ENCODE assay signal across 16 cellular contexts in the genomic region with DNA sequence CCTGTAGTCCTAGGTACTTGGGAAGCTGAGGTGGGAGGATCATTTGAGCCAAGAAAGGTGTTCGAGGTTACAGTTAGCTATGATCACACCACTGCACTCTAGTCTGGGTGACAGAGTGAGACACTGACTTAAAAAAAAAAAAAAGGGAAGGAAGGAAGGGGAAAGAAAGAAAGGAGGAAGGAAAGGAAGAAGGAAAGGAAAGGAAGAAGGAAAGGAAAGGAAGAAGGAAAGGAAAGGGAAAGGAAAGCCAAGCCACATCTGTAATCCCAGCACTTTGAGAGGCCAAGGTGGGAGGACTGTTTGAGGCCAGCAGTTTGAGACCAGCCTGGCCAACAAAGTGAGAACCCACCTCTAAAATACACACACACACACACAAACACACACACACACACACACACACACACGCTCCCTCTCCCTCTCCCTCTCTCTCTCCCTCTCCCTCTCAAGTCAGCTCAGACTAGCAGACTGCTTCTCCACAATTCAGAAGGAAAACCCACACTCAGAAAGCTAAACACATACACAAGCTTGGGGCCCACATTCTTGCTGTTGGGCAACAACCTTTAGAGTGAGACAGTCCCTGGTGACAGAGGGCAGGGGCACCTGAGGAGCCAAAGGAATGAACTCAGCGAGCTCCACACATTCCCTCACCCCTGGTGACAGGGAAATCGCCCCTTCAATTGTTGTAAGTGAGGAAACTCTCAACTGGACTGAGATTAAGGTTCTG. TPM values are rescaled to one million over a fixed set of nuclear protein-coding genes. Genes with fewer than 3 reads are reported as not detected.
DNase-seq lines count a peak whose midpoint lies in the region; ATAC-seq and TF ChIP-seq lines count a peak whose summit lies in the region.
"Had no signal": no experiment of that assay in that cellular context is flagged by ENCODE, and none has a peak within 500 bp of the region (broad histone marks: within the 10 kb centered on the region; RNA-seq: fewer than 3 reads in every experiment).

No MANE protein-coding gene starts in this region.

- H3K9me3 ChIP-seq in neural progenitor cell (ENCODE audit: low read depth) (no peaks in the 10 kb centered on the region), esophagus muscularis mucosa (no peaks in the 10 kb centered on the region)
- H3K9me3 ChIP-seq: mucosa of descending colon, transverse colon had no signal

- no peak overlapping the region for H3K4me3 ChIP-seq in NB4 (ENCODE audit: low read depth, low read length)
- H3K4me3 ChIP-seq in neural progenitor cell = no peak overlapping the region
- no peak overlapping the region for H3K4me3 ChIP-seq in esophagus muscularis mucosa
- H3K4me3 ChIP-seq: coronary artery, mucosa of descending colon, transverse colon had no signal

- H3K9me3 Mint-ChIP-seq in activated CD4-positive, alpha-beta memory T cell treated with anti-CD3 and anti-CD28 coated beads for 36 hours = no peaks in the 10 kb centered on the region
- peaks cover 13% of the 10 kb centered on the region for H3K9me3 Mint-ChIP-seq in activated CD4-positive, alpha-beta memory T cell treated with anti-CD3 and anti-CD28 coated beads, Interleukin-2, amount 10 ng/mL, durations not matched to agents 7 days and 5 days
- H3K9me3 Mint-ChIP-seq in central memory CD8-positive, alpha-beta T cell = no peaks in the 10 kb centered on the region
- peaks cover 48% of the 10 kb centered on the region for H3K9me3 Mint-ChIP-seq in neural progenitor cell

- POLR2A ChIA-PET in activated CD4-positive, alpha-beta memory T cell treated with anti-CD3 and anti-CD28 coated beads for 36 hours (lab: Charles Lee) = interaction anchor here (1.0 kb wide), 1 partner anchor 14 kb away, joined by 3 read pairs; no protein-coding TSS in a partner anchor
- POLR2A ChIA-PET in activated CD4-positive, alpha-beta memory T cell treated with anti-CD3 and anti-CD28 coated beads, Interleukin-2, amount 10 ng/mL, durations not matched to agents 7 days and 5 days (lab: Charles Lee) = interaction anchor here (3.4 kb wide), 1 partner anchor 14 kb away, joined by 15 read pairs; no protein-coding TSS in a partner anchor

- intact Hi-C loops in activated CD4-positive, alpha-beta memory T cell treated with anti-CD3 and anti-CD28 coated beads for 36 hours (cut with micrococcal nuclease) = loop anchor here (5.0 kb wide), 1 partner anchor 40 kb away; the partner anchor contains the start of gene ZNF443
- intact Hi-C loops in esophagus muscularis mucosa (cut with DNase I) = no loop called here

- peaks cover 7% of the 10 kb centered on the region for H3K4me1 ChIP-seq in neural progenitor cell
- peaks cover 12 to 30% (median 16%) of the 10 kb centered on the region in 4 donors for H3K4me1 ChIP-seq in esophagus muscularis mucosa

- peaks cover 9% of the 10 kb centered on the region for H3F3A ChIP-seq in neural progenitor cell (ENCODE audit: low read depth)

- TF ChIP-seq EP300 in esophagus muscularis mucosa (IDR thresholded peaks at IDR 0.05) = no peak

- peak overlapping the region; percentile 57 for H3K27ac Mint-ChIP-seq in activated CD4-positive, alpha-beta memory T cell treated with anti-CD3 and anti-CD28 coated beads for 36 hours
- no peak overlapping the region for H3K27ac Mint-ChIP-seq in activated CD4-positive, alpha-beta memory T cell treated with anti-CD3 and anti-CD28 coated beads, Interleukin-2, amount 10 ng/mL, durations not matched to agents 7 days and 5 days
- H3K27ac Mint-ChIP-seq in central memory CD8-positive, alpha-beta T cell (ENCODE audit: low read depth) = peak overlapping the region; percentile 19
- no peak overlapping the region for H3K27ac Mint-ChIP-seq in neural progenitor cell

- TF ChIP-seq POLR2A in NB4 (IDR thresholded peaks at IDR 0.05; ENCODE audit: extremely low read depth, insufficient read length) (no peak), esophagus muscularis mucosa (IDR thresholded peaks at IDR 0.05; ENCODE audit: low read depth) (no peak)

- no peak for ATAC-seq in central memory CD8-positive, alpha-beta T cell (replicated peaks; ENCODE audit: extremely low read depth, poor library complexity, severe bottlenecking)
- ATAC-seq: mucosa of descending colon had no signal

- H3K79me2 ChIP-seq in neural progenitor cell (ENCODE audit: low read depth) = peaks cover 57% of the 10 kb centered on the region

- TF ChIP-seq CTCF in NB4 (IDR thresholded peaks at IDR 0.05; ENCODE audit: low read depth, low read length) (no peak), neural progenitor cell (IDR thresholded peaks at IDR 0.05) (no peak), esophagus muscularis mucosa (IDR thresholded peaks at IDR 0.05) (no peak)

- no peak for DNase-seq in activated CD4-positive, alpha-beta memory T cell treated with anti-CD3 and anti-CD28 coated beads for 36 hours
- DNase-seq in activated CD4-positive, alpha-beta memory T cell treated with anti-CD3 and anti-CD28 coated beads, Interleukin-2, amount 10 ng/mL, durations not matched to agents 7 days and 5 days = no peak
- DNase-seq in NB4 (ENCODE audit: low read depth) (peak; percentile 32), neural progenitor cell (ENCODE audit: low spot score) (no peak), NCI-H2196 treated with DMSO at 0.1 percent for 48 hours (lab: John Stamatoyannopoulos, UW; ENCODE audit: unreplicated experiment) (no peak), esophagus muscularis mucosa (ENCODE audit: extremely low spot score) (no peak), HuH-7 (ENCODE audit: low spot score) (no peak)
- DNase-seq in central memory CD8-positive, alpha-beta T cell (ENCODE audit: low spot score in 2 of 2) = no peak
- DNase-seq: erythroblast, KG1, mucosa of descending colon, NCI-H146, NCI-H510A, OCI-M1, transverse colon had no signal

- H4K20me1 ChIP-seq in neural progenitor cell (ENCODE audit: low read depth) = peaks cover 4% of the 10 kb centered on the region

- H3K36me3 ChIP-seq in neural progenitor cell (no peaks in the 10 kb centered on the region), esophagus muscularis mucosa (no peaks in the 10 kb centered on the region)
- H3K36me3 ChIP-seq: transverse colon had no signal

- H3K4me1 Mint-ChIP-seq in activated CD4-positive, alpha-beta memory T cell treated with anti-CD3 and anti-CD28 coated beads for 36 hours (ENCODE audit: low read depth) = peaks cover 41% of the 10 kb centered on the region
- H3K4me1 Mint-ChIP-seq in activated CD4-positive, alpha-beta memory T cell treated with anti-CD3 and anti-CD28 coated beads, Interleukin-2, amount 10 ng/mL, durations not matched to agents 7 days and 5 days = peaks cover 29% of the 10 kb centered on the region
- peaks cover 43% of the 10 kb centered on the region for H3K4me1 Mint-ChIP-seq in central memory CD8-positive, alpha-beta T cell
- peaks cover 22% of the 10 kb centered on the region for H3K4me1 Mint-ChIP-seq in neural progenitor cell

- CTCF ChIA-PET in activated CD4-positive, alpha-beta memory T cell treated with anti-CD3 and anti-CD28 coated beads for 36 hours (lab: Charles Lee) = interaction anchor here (0.7 to 4.8 kb wide), 3 partner anchors 14 to 558 kb away, joined by 3 to 20 read pairs (median 4); no protein-coding TSS in a partner anchor
- CTCF ChIA-PET in activated CD4-positive, alpha-beta memory T cell treated with anti-CD3 and anti-CD28 coated beads, Interleukin-2, amount 10 ng/mL, durations not matched to agents 7 days and 5 days (lab: Charles Lee) = interaction anchor here (1.0 kb wide), 1 partner anchor 422 kb away, joined by 4 read pairs; no protein-coding TSS in a partner anchor

- H3K27ac ChIP-seq in neural progenitor cell (no peak overlapping the region), esophagus muscularis mucosa (replicated peaks in 1 of 4) (no peak overlapping the region)
- H3K27ac ChIP-seq: coronary artery, transverse colon had no signal

- H3K4me3 Mint-ChIP-seq in activated CD4-positive, alpha-beta memory T cell treated with anti-CD3 and anti-CD28 coated beads for 36 hours = no peak overlapping the region
- H3K4me3 Mint-ChIP-seq in activated CD4-positive, alpha-beta memory T cell treated with anti-CD3 and anti-CD28 coated beads, Interleukin-2, amount 10 ng/mL, durations not matched to agents 7 days and 5 days = no peak overlapping the region
- no peak overlapping the region for H3K4me3 Mint-ChIP-seq in central memory CD8-positive, alpha-beta T cell
- peak overlapping the region; percentile 8 for H3K4me3 Mint-ChIP-seq in neural progenitor cell

- H3K27me3 ChIP-seq in neural progenitor cell = no peaks in the 10 kb centered on the region
- H3K27me3 ChIP-seq in esophagus muscularis mucosa = no peaks in the 10 kb centered on the region
- H3K27me3 ChIP-seq: transverse colon had no signal

- H3K36me3 Mint-ChIP-seq in activated CD4-positive, alpha-beta memory T cell treated with anti-CD3 and anti-CD28 coated beads for 36 hours = no peaks in the 10 kb centered on the region
- H3K36me3 Mint-ChIP-seq in activated CD4-positive, alpha-beta memory T cell treated with anti-CD3 and anti-CD28 coated beads, Interleukin-2, amount 10 ng/mL, durations not matched to agents 7 days and 5 days (ENCODE audit: low read depth) = peaks cover 13% of the 10 kb centered on the region
- H3K36me3 Mint-ChIP-seq in central memory CD8-positive, alpha-beta T cell (ENCODE audit: insufficient read depth) = peaks cover 4% of the 10 kb centered on the region
- peaks cover 36% of the 10 kb centered on the region for H3K36me3 Mint-ChIP-seq in neural progenitor cell

- H3K4me2 ChIP-seq in neural progenitor cell = no peak overlapping the region

- no peak overlapping the region for H2AFZ ChIP-seq in neural progenitor cell (replicated peaks)

- H3K9ac ChIP-seq in neural progenitor cell = no peak overlapping the region

- H3K27me3 Mint-ChIP-seq in activated CD4-positive, alpha-beta memory T cell treated with anti-CD3 and anti-CD28 coated beads for 36 hours = no peaks in the 10 kb centered on the region
- H3K27me3 Mint-ChIP-seq in activated CD4-positive, alpha-beta memory T cell treated with anti-CD3 and anti-CD28 coated beads, Interleukin-2, amount 10 ng/mL, durations not matched to agents 7 days and 5 days = no peaks in the 10 kb centered on the region
- no peaks in the 10 kb centered on the region for H3K27me3 Mint-ChIP-seq in central memory CD8-positive, alpha-beta T cell
- peaks cover 4% of the 10 kb centered on the region for H3K27me3 Mint-ChIP-seq in neural progenitor cell (ENCODE audit: insufficient read depth, low read depth)

- WGBS in esophagus muscularis mucosa = 70% methylated on average over 4 of the region's 4 CpGs

RNA-seq across cellular contexts. Expression of gene ZNF709, which starts 2.7 kb away (rescaled TPM):
- total RNA-seq in activated CD4-positive, alpha-beta memory T cell treated with anti-CD3 and anti-CD28 coated beads for 36 hours = 1 to 10 TPM; 1.5 to 2.4 TPM
- total RNA-seq in activated CD4-positive, alpha-beta memory T cell treated with anti-CD3 and anti-CD28 coated beads, Interleukin-2, amount 10 ng/mL, durations not matched to agents 7 days and 5 days = 1 to 10 TPM; 1.8 to 3.0 TPM
- total RNA-seq in neural progenitor cell (ENCODE audit: low replicate concordance) (10.9 and 14.6 TPM in 2 replicates), esophagus muscularis mucosa (1 to 10 TPM; 1.7 to 2.9 (median 2.3) TPM)

RNA-seq across cellular contexts. Expression of gene ZNF443, which starts 41.1 kb away (rescaled TPM):
- 1 to 10 TPM; 5.1 to 5.3 TPM for total RNA-seq in activated CD4-positive, alpha-beta memory T cell treated with anti-CD3 and anti-CD28 coated beads for 36 hours
- total RNA-seq in activated CD4-positive, alpha-beta memory T cell treated with anti-CD3 and anti-CD28 coated beads, Interleukin-2, amount 10 ng/mL, durations not matched to agents 7 days and 5 days = 1 to 10 TPM; 4.9 to 5.2 TPM
- total RNA-seq in neural progenitor cell (ENCODE audit: low replicate concordance) (15.8 and 18.9 TPM in 2 replicates), esophagus muscularis mucosa (1 to 10 TPM; 3.5 to 5.4 (median 4.8) TPM)

Comparison
In these comparisons a context has a peak if more than half of its experiments do, and no peak if none do; other contexts are left out.
1. H3K27ac Mint-ChIP-seq: peak in activated CD4-positive, alpha-beta memory T cell treated with anti-CD3 and anti-CD28 coated beads for 36 hours (single experiment) and central memory CD8-positive, alpha-beta T cell (single experiment); none in activated CD4-positive, alpha-beta memory T cell treated with anti-CD3 and anti-CD28 coated beads, Interleukin-2, amount 10 ng/mL, durations not matched to agents 7 days and 5 days (single experiment) and neural progenitor cell (single experiment).